ENCODE assay signal across 19 cellular contexts in the genomic region with DNA sequence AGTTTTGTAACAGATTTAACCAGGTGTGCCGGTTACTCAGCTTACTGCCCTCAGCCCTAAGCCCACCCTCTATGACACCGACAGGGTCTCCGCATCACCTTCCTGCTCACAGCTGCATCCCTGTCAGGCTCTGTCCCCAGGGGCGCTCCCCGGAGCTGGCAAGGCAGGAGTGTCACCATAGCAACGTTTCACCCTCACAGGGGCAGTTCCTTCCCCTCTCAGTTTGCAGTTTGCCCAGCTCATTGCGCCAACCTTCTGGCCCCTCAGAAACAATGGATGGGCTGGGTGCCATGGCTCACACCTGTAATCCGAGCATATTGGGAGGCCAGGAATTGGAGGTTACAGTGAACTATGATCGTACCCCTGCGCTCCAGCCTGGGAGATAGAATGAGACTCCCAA. TPM values are rescaled to one million over a fixed set of nuclear protein-coding genes. Genes with fewer than 3 reads are reported as not detected.
DNase-seq lines count a peak whose midpoint lies in the region; TF ChIP-seq lines count a peak whose summit lies in the region.
"Had no signal": no experiment of that assay in that cellular context is flagged by ENCODE, and none has a peak within 500 bp of the region (broad histone marks: within the 10 kb centered on the region; RNA-seq: fewer than 3 reads in every experiment).

No MANE protein-coding gene starts in this region.

- H3K4me3 ChIP-seq in SJCRH30 (no peak overlapping the region), lower leg skin (ENCODE audit: low read depth, poor library complexity, severe bottlenecking) (no peak overlapping the region), prostate gland (no peak overlapping the region)
- H3K4me3 ChIP-seq: testis had no signal

- TF ChIP-seq POLR2A in lower leg skin (IDR thresholded peaks at IDR 0.05) (no peak), prostate gland (IDR thresholded peaks at IDR 0.05) (no peak)

- TF ChIP-seq CTCF in lower leg skin (IDR thresholded peaks at IDR 0.05) (no peak), prostate gland (IDR thresholded peaks at IDR 0.05) (no peak)

- H3K36me3 ChIP-seq in SJCRH30, result peaks cover 5% of the 10 kb centered on the region
- no peaks in the 10 kb centered on the region for H3K36me3 ChIP-seq in prostate gland

- 74 to 78% methylated on average over 10 of the region's 10 CpGs for WGBS in lower leg skin, 2 donors
- WGBS in prostate gland, result 47% methylated on average over 10 of the region's 10 CpGs

- DNase-seq in NCI-H2107 treated with DMSO at 0.1 percent for 48 hours (lab: John Stamatoyannopoulos, UW; ENCODE audit: unreplicated experiment) (peak; percentile 63), NCI-H2107 (lab: John Stamatoyannopoulos, UW) (no peak), NCI-H1105 (lab: John Stamatoyannopoulos, UW) (peak; percentile 63), SJCRH30 (peak; percentile 39 to 43), lower leg skin (ENCODE audit: low spot score in 2 of 2) (peak; percentile 14 to 79), activated T-cell treated with anti-CD3 and anti-CD28 coated beads for 4 hours (no peak), GM19238 (ENCODE audit: insufficient read length, low spot score) (no peak), prostate gland (ENCODE audit: low spot score) (no peak)
- DNase-seq: activated CD4-positive, CD25-positive, alpha-beta regulatory T cell; activated CD8-positive, alpha-beta T cell treated with anti-CD3 and anti-CD28 coated beads, Interleukin-2, amount 10 ng/mL, durations not matched to agents 7 days and 5 days; activated naive CD8-positive, alpha-beta T cell treated with anti-CD3 and anti-CD28 coated beads, Interleukin-2, amount 10 ng/mL, durations not matched to agents 7 days and 5 days; effector memory CD8-positive, alpha-beta T cell; left cardiac atrium; NCI-H446; stimulated activated CD4-positive, alpha-beta T cell treated with anti-CD3 and anti-CD28 coated beads, Interleukin-2, amount 100 ng/mL, for 24 hours; stimulated activated naive B cell treated with anti-CD40 and anti-IgM and Interleukin-4, amounts not matched to agents 10 μg/mL and 1 μg/mL and 100 μg/mL, for 72 hours; T1000; testis had no signal

- H3K9me3 ChIP-seq in SJCRH30 (replicated peaks) (no peaks in the 10 kb centered on the region), prostate gland (no peaks in the 10 kb centered on the region)
- H3K9me3 ChIP-seq: testis had no signal

- H3K4me1 ChIP-seq in SJCRH30 (peaks cover 8% of the 10 kb centered on the region), prostate gland (replicated peaks) (no peaks in the 10 kb centered on the region)
- H3K4me1 ChIP-seq: testis had no signal

- H3K27ac ChIP-seq in SJCRH30, result no peak overlapping the region
- H3K27ac ChIP-seq in prostate gland, result no peak overlapping the region
- H3K27ac ChIP-seq: RWPE1, testis had no signal

- intact Hi-C loops in lower leg skin (cut with DNase I; ENCODE audit: low total_unique reads), result no loop called here
- intact Hi-C loops in prostate gland (cut with DNase I), result no loop called here

- H3K27me3 ChIP-seq in SJCRH30 (no peaks in the 10 kb centered on the region), prostate gland (replicated peaks; ENCODE audit: insufficient read depth) (no peaks in the 10 kb centered on the region)
- H3K27me3 ChIP-seq: testis had no signal

RNA-seq across cellular contexts. Expression of a gene that starts 42.6 kb away (rescaled TPM):
- 26.3 and 34.0 TPM in 2 replicates for total RNA-seq in SJCRH30 (2014; rRNA removed; shearing (Covaris generic))
- 10 to 100 TPM; 47.5 to 92.6 (median 80.6) TPM for total RNA-seq in lower leg skin
- 10 to 100 TPM; 33.7 to 36.5 TPM for total RNA-seq in prostate gland

Comparison
In these comparisons a context has a peak if more than half of its experiments do, and no peak if none do; other contexts are left out.
1. DNase-seq: peak in NCI-H2107 treated with DMSO at 0.1 percent for 48 hours (single experiment), NCI-H1105 (single experiment), SJCRH30 (2 of 2) and lower leg skin (2 of 2); none in NCI-H2107 (single experiment), activated T-cell treated with anti-CD3 and anti-CD28 coated beads for 4 hours (single experiment), GM19238 (single experiment) and prostate gland (single experiment).